In genomic region chr13:20993211-20993610, GRCh38 we compare ENCODE assay signal across 16 cellular contexts.
DNase-seq lines count a peak whose midpoint lies in the region; ATAC-seq and TF ChIP-seq lines count a peak whose summit lies in the region.
"Had no signal": no experiment of that assay in that cellular context is flagged by ENCODE, and none has a peak within 500 bp of the region (broad histone marks: within the 10 kb centered on the region; RNA-seq: fewer than 3 reads in every experiment).

No MANE protein-coding gene starts in this region.

- H3K27ac ChIP-seq in RWPE1 = 0 out of 2 replicates have a peak overlapping the region, but pooled peaks have one; percentile 12

- H3K4me1 ChIP-seq in Caco-2 (no peaks in the 10 kb centered on the region), skeletal muscle satellite cell (ENCODE audit: control insufficient read depth, insufficient read depth, low read length) (peaks cover 32% of the 10 kb centered on the region)

- peak overlapping the region; percentile 1 for H3K27ac Mint-ChIP-seq in Caco-2 (ENCODE audit: unreplicated experiment)
- no peak overlapping the region for H3K27ac Mint-ChIP-seq in activated CD4-positive, alpha-beta T cell treated with anti-CD3 and anti-CD28 coated beads, Interleukin-2, amount 10 ng/mL, durations not matched to agents 24 days and 14 days
- H3K27ac Mint-ChIP-seq: CD4-positive, CD25-positive, alpha-beta regulatory T cell had no signal

- H3K9me3 Mint-ChIP-seq in Caco-2 (ENCODE audit: unreplicated experiment) = no peaks in the 10 kb centered on the region
- no peaks in the 10 kb centered on the region for H3K9me3 Mint-ChIP-seq in activated CD4-positive, alpha-beta T cell treated with anti-CD3 and anti-CD28 coated beads, Interleukin-2, amount 10 ng/mL, durations not matched to agents 24 days and 14 days
- H3K9me3 Mint-ChIP-seq: CD4-positive, CD25-positive, alpha-beta regulatory T cell had no signal

- peak overlapping the region; percentile 6 for H3K4me2 ChIP-seq in skeletal muscle satellite cell (ENCODE audit: low read length)

- H3K9me3 ChIP-seq in Caco-2 (no peaks in the 10 kb centered on the region), skeletal muscle satellite cell (replicated peaks; ENCODE audit: low read length) (no peaks in the 10 kb centered on the region)
- H3K9me3 ChIP-seq: MG63 had no signal

- H3K9ac ChIP-seq in skeletal muscle satellite cell (ENCODE audit: low read depth, low read length) = no peak overlapping the region

- H3K4me3 ChIP-seq in Caco-2 (ENCODE audit: low read depth, low read length) = no peak overlapping the region
- H3K4me3 ChIP-seq in skeletal muscle satellite cell (ENCODE audit: low read length) = no peak overlapping the region
- H3K4me3 ChIP-seq: MG63 had no signal

- H3K27me3 ChIP-seq in Caco-2 (replicated peaks; ENCODE audit: control insufficient read depth, insufficient read depth, low read length) (no peaks in the 10 kb centered on the region), skeletal muscle satellite cell (ENCODE audit: control insufficient read depth, insufficient read depth, low read length) (no peaks in the 10 kb centered on the region)
- H3K27me3 ChIP-seq: MG63 had no signal

- CTCF ChIA-PET in Caco-2 (lab: Charles Lee) (no interaction called here), RWPE1 (lab: Yijun Ruan, JAX) (interaction anchor here (0.5 kb wide), 1 partner anchor 13 kb away, joined by 3 read pairs; no protein-coding TSS in a partner anchor)

- POLR2A ChIA-PET in Caco-2 (lab: Charles Lee) (interaction anchor here (0.6 kb wide), 1 partner anchor 251 kb away, joined by 3 read pairs; no protein-coding TSS in a partner anchor), RWPE1 (lab: Yijun Ruan, JAX; ENCODE audit: low non-redundant PET) (no interaction called here)

- peaks cover 9% of the 10 kb centered on the region for H3K36me3 ChIP-seq in Caco-2 (ENCODE audit: control insufficient read depth, insufficient read depth, low read length)
- peaks cover 48% of the 10 kb centered on the region for H3K36me3 ChIP-seq in skeletal muscle satellite cell (ENCODE audit: insufficient read depth, low read length)

- H3K4me1 Mint-ChIP-seq in Caco-2 (ENCODE audit: low read depth, unreplicated experiment) = peaks cover 8% of the 10 kb centered on the region
- peaks cover 4% of the 10 kb centered on the region for H3K4me1 Mint-ChIP-seq in activated CD4-positive, alpha-beta T cell treated with anti-CD3 and anti-CD28 coated beads, Interleukin-2, amount 10 ng/mL, durations not matched to agents 24 days and 14 days
- H3K4me1 Mint-ChIP-seq: CD4-positive, CD25-positive, alpha-beta regulatory T cell had no signal

- BruUV-seq in Caco-2 (replicated peaks; lab: Mats Ljungman, UMichigan) = no TSS peak

- no peak for TF ChIP-seq CTCF in Caco-2 (IDR thresholded peaks at IDR 0.05; ENCODE audit: insufficient read depth in 1 of 2, low read depth in 1 of 2, low read length in 1 of 2, severe bottlenecking in 1 of 2, unreplicated experiment in 1 of 2)
- TF ChIP-seq CTCF in RWPE1 (conservative IDR thresholded peaks at IDR 0.05; ENCODE audit: low read depth) = no peak

- DNase-seq in Caco-2 (no peak), RWPE1 (ENCODE audit: low spot score) (no peak), islet precursor cell (peak; percentile 41), NCI-H146 (lab: John Stamatoyannopoulos, UW) (no peak), GF-D8 (lab: John Stamatoyannopoulos, UW) (no peak)
- no peak for DNase-seq in activated CD4-positive, alpha-beta T cell treated with anti-CD3 and anti-CD28 coated beads, Interleukin-2, amount 10 ng/mL, durations not matched to agents 24 days and 14 days
- DNase-seq: ACHN; CD4-positive, CD25-positive, alpha-beta regulatory T cell; NCI-H1092; NCI-H510A treated with DMSO at 0.1 percent for 48 hours; NCI-H82; SHP77 had no signal

- no peaks in the 10 kb centered on the region for H3K27me3 Mint-ChIP-seq in Caco-2 (ENCODE audit: insufficient read depth, unreplicated experiment)
- H3K27me3 Mint-ChIP-seq in activated CD4-positive, alpha-beta T cell treated with anti-CD3 and anti-CD28 coated beads, Interleukin-2, amount 10 ng/mL, durations not matched to agents 24 days and 14 days = peaks cover 5% of the 10 kb centered on the region

- intact Hi-C loops in Caco-2 (cut with micrococcal nuclease; ENCODE audit: unreplicated experiment) = loop anchor here (10.0 kb wide), 1 partner anchor 48 kb away; no protein-coding TSS in a partner anchor
- intact Hi-C loops in activated CD4-positive, alpha-beta T cell treated with anti-CD3 and anti-CD28 coated beads, Interleukin-2, amount 10 ng/mL, durations not matched to agents 24 days and 14 days (cut with micrococcal nuclease) = no loop called here

- H3K4me3 Mint-ChIP-seq in Caco-2 (ENCODE audit: unreplicated experiment) = no peak overlapping the region
- H3K4me3 Mint-ChIP-seq in activated CD4-positive, alpha-beta T cell treated with anti-CD3 and anti-CD28 coated beads, Interleukin-2, amount 10 ng/mL, durations not matched to agents 24 days and 14 days = no peak overlapping the region
- H3K4me3 Mint-ChIP-seq: CD4-positive, CD25-positive, alpha-beta regulatory T cell had no signal

- no peak for ATAC-seq in GM21423 (IDR thresholded peaks at IDR 0.05; ENCODE audit: unreplicated experiment)
- ATAC-seq: Panc1 had no signal

- peaks cover 94% of the 10 kb centered on the region for H3K36me3 Mint-ChIP-seq in Caco-2 (ENCODE audit: insufficient read depth, unreplicated experiment)
- no peaks in the 10 kb centered on the region for H3K36me3 Mint-ChIP-seq in activated CD4-positive, alpha-beta T cell treated with anti-CD3 and anti-CD28 coated beads, Interleukin-2, amount 10 ng/mL, durations not matched to agents 24 days and 14 days (ENCODE audit: low read depth)
- H3K36me3 Mint-ChIP-seq: CD4-positive, CD25-positive, alpha-beta regulatory T cell had no signal
